8 cellular contexts compared by ENCODE assay signal in the genomic region with DNA sequence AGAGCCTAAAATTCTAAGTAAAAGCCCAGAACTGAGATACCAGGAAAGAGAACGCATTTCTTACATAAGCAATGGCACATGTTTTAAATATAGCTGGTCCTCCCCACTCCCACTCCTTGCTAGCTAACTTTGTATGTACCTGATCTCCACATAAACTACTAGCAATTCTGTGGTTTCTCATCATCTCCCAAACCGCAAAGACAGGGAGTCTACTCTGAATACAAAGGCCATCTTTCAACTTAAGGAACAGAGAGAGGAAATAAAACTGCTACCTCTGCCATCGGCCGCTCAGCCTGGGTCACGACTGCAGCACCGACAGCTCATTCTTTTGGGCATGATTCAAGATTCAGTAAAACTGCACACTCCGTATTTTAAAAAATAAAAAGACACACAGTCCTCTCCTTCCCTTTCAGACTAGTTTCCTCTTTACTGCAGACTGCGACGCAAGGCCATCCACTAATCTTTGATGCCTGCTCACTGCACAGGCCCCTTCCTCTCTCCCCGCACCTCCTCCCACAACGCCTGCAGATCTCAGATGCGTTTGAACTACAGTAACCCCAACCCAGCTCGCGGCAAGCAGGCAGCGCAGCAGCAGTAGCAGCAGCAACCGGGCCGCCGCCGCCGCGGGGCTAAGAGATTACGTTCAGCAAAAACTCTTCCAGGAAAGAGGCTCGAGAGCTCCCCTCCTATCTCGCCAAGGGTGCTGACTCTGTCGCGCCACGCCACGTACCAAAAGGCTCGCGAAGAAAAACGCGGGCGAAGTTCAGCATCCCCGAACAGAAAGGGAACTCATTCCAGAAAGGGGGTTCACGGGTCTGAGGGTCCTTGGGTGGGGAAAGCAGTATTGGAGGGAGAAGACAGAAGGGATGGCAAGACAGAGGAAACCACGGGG. TPM values are rescaled to one million over a fixed set of nuclear protein-coding genes. Genes with fewer than 3 reads are reported as not detected.
A peak's percentile ranks its signal among the peaks of the same experiment; 100 is the strongest.
DNase-seq lines count a peak whose midpoint lies in the region; ATAC-seq, FAIRE-seq and TF ChIP-seq lines count a peak whose summit lies in the region.

No MANE protein-coding gene starts in this region.

- H3K4me1 ChIP-seq in keratinocyte (ENCODE audit: control insufficient read depth, extremely low read depth, insufficient read depth, low read length), result peaks cover 14% of the 10 kb centered on the region

- H3K9me3 ChIP-seq in keratinocyte (ENCODE audit: control insufficient read depth, low read depth, low read length), result no peaks in the 10 kb centered on the region

- dilution Hi-C loops in keratinocyte (cut with MboI; ENCODE audit: extremely low pct_ligation_motif_present, low sequenced_read_pairs), result no loop called here

- no peaks in the 10 kb centered on the region for H3K9me1 ChIP-seq in keratinocyte (ENCODE audit: control insufficient read depth, extremely low read depth, insufficient read depth, low read length)

- peak overlapping the region; percentile 97 for H3K27ac ChIP-seq in keratinocyte (ENCODE audit: control insufficient read depth, insufficient read depth, low read length)

- peaks cover 0 to 5% of the 10 kb centered on the region in 2 experiments for H3K36me3 ChIP-seq in keratinocyte (ENCODE audit: control insufficient read depth in 2 of 2, extremely low read depth in 1 of 2, insufficient read depth in 2 of 2, low read length in 2 of 2)

- peaks cover 61% of the 10 kb centered on the region for H3K79me2 ChIP-seq in keratinocyte (ENCODE audit: control insufficient read depth, insufficient read depth, low read length)

- no peaks in the 10 kb centered on the region for H3K27me3 ChIP-seq in keratinocyte (ENCODE audit: control insufficient read depth, extremely low read depth, insufficient read depth, low read length)

- H2AFZ ChIP-seq in keratinocyte (ENCODE audit: control insufficient read depth, low read length), result peak overlapping the region; percentile 31

- no peaks in the 10 kb centered on the region for H4K20me1 ChIP-seq in keratinocyte (ENCODE audit: control insufficient read depth, extremely low read depth, insufficient read depth, low read length)

- peak overlapping the region; percentile 81 for H3K4me2 ChIP-seq in keratinocyte (ENCODE audit: control insufficient read depth, extremely low read depth, insufficient read depth, low read depth, low read length)

- H3K4me3 ChIP-seq in keratinocyte (ENCODE audit: control insufficient read depth in 2 of 3, extremely low read depth in 1 of 3, insufficient read depth in 2 of 3, low read depth in 1 of 3, low read length in 3 of 3), result peak overlapping the region; percentile 86 to 96 (median 91)

- peak overlapping the region; percentile 98 for H3K9ac ChIP-seq in keratinocyte (ENCODE audit: control insufficient read depth, extremely low read depth, insufficient read depth, low read length)

- ATAC-seq in GM18519 (IDR thresholded peaks at IDR 0.05; ENCODE audit: low FRiP score, unreplicated experiment) (peak; percentile 25), HG03045 (IDR thresholded peaks at IDR 0.05; ENCODE audit: unreplicated experiment) (peak; percentile 50)

- DNase-seq in 8988T (peak; percentile 55), NCI-H2227 treated with DMSO at 0.1 percent for 48 hours (lab: John Stamatoyannopoulos, UW) (peak; percentile 52), keratinocyte (ENCODE audit: low read depth, low spot score) (peak; percentile 50)
- peak; percentile 57 for DNase-seq in activated CD4-positive, CD25-positive, alpha-beta regulatory T cell treated with anti-CD3 and anti-CD28 coated beads, Interleukin-2, amount 50 U/mL, for 16 hours (ENCODE audit: low read depth, low spot score)
- DNase-seq in central memory CD4-positive, alpha-beta T cell, result peak; percentile 88
- peak; percentile 47 to 76 (median 76) for DNase-seq in stimulated activated CD4-positive, alpha-beta T cell treated with anti-CD3 and anti-CD28 coated beads, Interleukin-12 subunit alpha, Interleukin-12 subunit beta, amount 100 ng/mL, for 48 hours (ENCODE audit: low read depth in 2 of 3, low spot score in 1 of 3)

- no peak for TF ChIP-seq CTCF in keratinocyte (optimal IDR thresholded peaks at IDR 0.05 in 1 of 3, IDR thresholded peaks at IDR 0.05 in 1 of 3, conservative IDR thresholded peaks at IDR 0.05 in 1 of 3; ENCODE audit: extremely low read depth in 1 of 3, insufficient read depth in 2 of 3, low read length in 3 of 3)

- FAIRE-seq in keratinocyte (lab: Jason Lieb, UNC), result peak; percentile 86

RNA-seq across cellular contexts. Expression of gene RNF145, which starts 1.5 kb away (rescaled TPM):
- polyA plus RNA-seq in keratinocyte, result 52.7 to 79.8 TPM (median 78.6 TPM) in 3 replicates
- polyA plus RNA-seq in keratinocyte (2011; ENCODE audit: low read depth), result 23.9 TPM
- 38.6 and 70.8 TPM in 2 replicates for polyA plus RNA-seq in keratinocyte (2011; cell fraction: cytosol; rRNA removed)
- polyA plus RNA-seq in keratinocyte (2011; cell fraction: nucleus; rRNA removed), result 87.7 and 102 TPM in 2 replicates
- 46.0 and 61.8 TPM in 2 replicates for polyA plus RNA-seq in keratinocyte (2012; ENCODE audit: low replicate concordance)
- 45.7 to 78.2 TPM (median 50.8 TPM) in 3 replicates for polyA minus RNA-seq in keratinocyte
- polyA minus RNA-seq in keratinocyte (2011; cell fraction: cytosol; rRNA and poly(A)+ RNA removed), result 31.1 TPM
- 75.4 and 114 TPM in 2 replicates for polyA minus RNA-seq in keratinocyte (2011; cell fraction: nucleus; rRNA and poly(A)+ RNA removed)

RNA-seq across cellular contexts. Expression of gene UBLCP1, which starts 55.2 kb away (rescaled TPM):
- polyA plus RNA-seq in keratinocyte, result 21.6 to 42.5 TPM (median 26.7 TPM) in 3 replicates
- 43.7 TPM for polyA plus RNA-seq in keratinocyte (2011; ENCODE audit: low read depth)
- 23.8 and 44.7 TPM in 2 replicates for polyA plus RNA-seq in keratinocyte (2011; cell fraction: cytosol; rRNA removed)
- polyA plus RNA-seq in keratinocyte (2011; cell fraction: nucleus; rRNA removed), result 18.1 and 29.8 TPM in 2 replicates
- polyA plus RNA-seq in keratinocyte (2012; ENCODE audit: low replicate concordance), result 23.1 and 29.9 TPM in 2 replicates
- 1.9 to 13.1 TPM (median 4.1 TPM) in 3 replicates for polyA minus RNA-seq in keratinocyte
- 7.1 TPM for polyA minus RNA-seq in keratinocyte (2011; cell fraction: cytosol; rRNA and poly(A)+ RNA removed)
- 5.9 and 10.6 TPM in 2 replicates for polyA minus RNA-seq in keratinocyte (2011; cell fraction: nucleus; rRNA and poly(A)+ RNA removed)

Comparison
In these comparisons a context has a peak if more than half of its experiments do, and no peak if none do; other contexts are left out.
1. Peak in every context shown above with its lines: DNase-seq, ATAC-seq, H3K4me3 ChIP-seq and H3K27ac ChIP-seq.